Comparison of ENCODE assay signal across 12 cellular contexts in the genomic region with DNA sequence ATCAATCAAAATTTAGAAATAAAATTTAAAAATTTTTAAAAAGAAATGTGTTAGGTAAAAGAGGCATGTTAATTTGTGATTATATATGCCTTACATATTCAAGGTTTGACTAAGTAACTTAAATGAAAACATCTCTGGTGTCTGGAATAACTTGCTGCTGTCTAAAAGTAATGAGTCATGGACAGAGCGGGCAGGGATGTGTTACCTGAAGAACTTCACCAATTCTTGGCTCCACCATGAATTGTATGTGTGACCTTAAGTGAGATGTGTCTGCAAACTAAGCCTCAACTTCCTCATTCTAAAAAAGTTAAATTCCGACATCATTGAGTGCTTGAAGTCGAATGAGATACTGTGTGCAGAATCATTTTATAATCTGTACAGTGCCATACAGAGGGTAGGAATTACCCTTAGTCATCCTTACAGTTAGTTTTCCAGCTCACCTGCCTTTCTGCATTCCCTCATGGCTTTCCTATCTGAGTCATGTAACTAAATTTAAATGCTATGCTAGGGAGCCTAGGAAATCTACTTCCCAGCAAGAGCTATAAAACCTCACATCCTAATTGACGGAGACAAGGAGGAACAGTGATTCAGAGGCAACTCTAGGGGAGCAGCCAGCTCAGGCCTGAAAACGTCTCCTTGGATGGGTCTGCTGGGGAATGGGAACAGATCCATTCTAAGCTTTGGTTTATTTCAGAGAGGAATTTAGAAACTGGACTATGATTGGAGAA.
A peak's percentile ranks its signal among the peaks of the same experiment; 100 is the strongest.
DNase-seq lines count a peak whose midpoint lies in the region; TF ChIP-seq lines count a peak whose summit lies in the region.
"Had no signal": no experiment of that assay in that cellular context is flagged by ENCODE, and none has a peak within 500 bp of the region (broad histone marks: within the 10 kb centered on the region; RNA-seq: fewer than 3 reads in every experiment).

No MANE protein-coding gene starts in this region.

- CTCF ChIA-PET in MCF 10A (lab: Yijun Ruan, JAX), result interaction anchor here (0.9 to 1.0 kb wide), 2 partner anchors 13 to 405 kb away, joined by 3 read pairs; no protein-coding TSS in a partner anchor

- no peaks in the 10 kb centered on the region for H3K4me1 ChIP-seq in breast epithelium

- H3K9me3 Mint-ChIP-seq in MCF 10A (ENCODE audit: unreplicated experiment), result peaks cover 6% of the 10 kb centered on the region
- H3K9me3 Mint-ChIP-seq: activated T-helper 17 cell treated with anti-CD3 and anti-CD28 coated beads, Interleukin-2, amount 50 U/mL, for 72 hours had no signal

- no peaks in the 10 kb centered on the region for H3K27me3 Mint-ChIP-seq in MCF 10A (ENCODE audit: insufficient read depth, unreplicated experiment)

- POLR2A ChIA-PET in MCF 10A (lab: Yijun Ruan, JAX), result interaction anchor here (0.8 to 1.5 kb wide), 7 partner anchors 9 to 112 kb away, joined by 3 to 6 read pairs (median 4); no protein-coding TSS in a partner anchor

- DNase-seq in MCF 10A (ENCODE audit: unreplicated experiment) (peak; percentile 80), breast epithelium (ENCODE audit: low spot score in 2 of 2) (no peak), brain microvascular endothelial cell (peak; percentile 54), kidney epithelial cell (ENCODE audit: low read depth) (peak; percentile 90), NCI-H446 (lab: John Stamatoyannopoulos, UW) (no peak), COR-L47 (lab: John Stamatoyannopoulos, UW) (no peak), posterior cingulate gyrus (no peak)
- no peak for DNase-seq in stimulated activated naive CD4-positive, alpha-beta T cell (lab: John Stamatoyannopoulos, UW)
- DNase-seq: NCI-H1105 treated with DMSO at 0.1 percent for 48 hours, occipital lobe had no signal

- H3K27ac ChIP-seq in breast epithelium (no peak overlapping the region), brain microvascular endothelial cell (peak overlapping the region; percentile 4)
- H3K27ac ChIP-seq: BLaER1 treated with 17β-estradiol and CSF1 and Interleukin-3, amounts not matched to agents 10 nM and 100 nM had no signal

- H3K36me3 ChIP-seq in breast epithelium (no peaks in the 10 kb centered on the region), brain microvascular endothelial cell (replicated peaks) (no peaks in the 10 kb centered on the region), kidney epithelial cell (ENCODE audit: control insufficient read depth, insufficient read depth, low read length) (no peaks in the 10 kb centered on the region)
- H3K36me3 ChIP-seq: BLaER1 treated with 17β-estradiol and CSF1 and Interleukin-3, amounts not matched to agents 10 nM and 100 nM had no signal

- in situ Hi-C loops in brain microvascular endothelial cell (cut with HindIII; ENCODE audit: low pct_ligation_motif_present, low sequenced_read_pairs), result loop anchor here (25.0 kb wide), 1 partner anchor 272 kb away; no protein-coding TSS in a partner anchor

- BruUV-seq in MCF 10A (replicated peaks; lab: Mats Ljungman, UMichigan), result no TSS peak

- H3K4me3 ChIP-seq in breast epithelium (no peak overlapping the region), brain microvascular endothelial cell (ENCODE audit: low read depth, low read length) (no peak overlapping the region), kidney epithelial cell (ENCODE audit: low read depth, low read length) (no peak overlapping the region)
- H3K4me3 ChIP-seq: BLaER1 treated with 17β-estradiol and CSF1 and Interleukin-3, amounts not matched to agents 10 nM and 100 nM had no signal

- peaks cover 17% of the 10 kb centered on the region for H3K4me1 Mint-ChIP-seq in MCF 10A (ENCODE audit: insufficient read depth, unreplicated experiment)

- H3K9me3 ChIP-seq in breast epithelium, result no peaks in the 10 kb centered on the region
- H3K9me3 ChIP-seq: BLaER1 treated with 17β-estradiol and CSF1 and Interleukin-3, amounts not matched to agents 10 nM and 100 nM had no signal

- H3K36me3 Mint-ChIP-seq in MCF 10A (ENCODE audit: insufficient read depth, unreplicated experiment), result no peaks in the 10 kb centered on the region

- intact Hi-C loops in MCF 10A (cut with micrococcal nuclease), result loop anchor here (5.0 kb wide), 1 partner anchor 53 kb away; no protein-coding TSS in a partner anchor
- intact Hi-C loops in breast epithelium (cut with DNase I; ENCODE audit: low total_unique reads), result no loop called here
- intact Hi-C loops in posterior cingulate gyrus (cut with DNase I), result no loop called here

- H3K27me3 ChIP-seq in breast epithelium (no peaks in the 10 kb centered on the region), brain microvascular endothelial cell (replicated peaks) (no peaks in the 10 kb centered on the region), kidney epithelial cell (ENCODE audit: control insufficient read depth, insufficient read depth, low read length) (no peaks in the 10 kb centered on the region)
- H3K27me3 ChIP-seq: BLaER1 treated with 17β-estradiol and CSF1 and Interleukin-3, amounts not matched to agents 10 nM and 100 nM had no signal

- peak overlapping the region; percentile 39 for H3K27ac Mint-ChIP-seq in MCF 10A (ENCODE audit: low read depth, unreplicated experiment)
- H3K27ac Mint-ChIP-seq: activated T-helper 17 cell treated with anti-CD3 and anti-CD28 coated beads, Interleukin-2, amount 50 U/mL, for 72 hours had no signal

- no peak for TF ChIP-seq CTCF in MCF 10A (IDR thresholded peaks at IDR 0.05; ENCODE audit: unreplicated experiment)
- TF ChIP-seq CTCF in breast epithelium (IDR thresholded peaks at IDR 0.05), result no peak
- no peak for TF ChIP-seq CTCF in brain microvascular endothelial cell (IDR thresholded peaks at IDR 0.05; ENCODE audit: low read depth, low read length, missing control alignments)
- TF ChIP-seq CTCF in kidney epithelial cell (IDR thresholded peaks at IDR 0.05; ENCODE audit: insufficient read depth, low read length, poor library complexity, severe bottlenecking), result no peak

- no peak overlapping the region for H3K4me3 Mint-ChIP-seq in MCF 10A (ENCODE audit: unreplicated experiment)
- H3K4me3 Mint-ChIP-seq: activated T-helper 17 cell treated with anti-CD3 and anti-CD28 coated beads, Interleukin-2, amount 50 U/mL, for 72 hours had no signal

- TF ChIP-seq POLR2A in breast epithelium (IDR thresholded peaks at IDR 0.05), result no peak

Comparison
In these comparisons a context has a peak if more than half of its experiments do, and no peak if none do; other contexts are left out.
1. DNase-seq: peak in MCF 10A (single experiment), brain microvascular endothelial cell (single experiment) and kidney epithelial cell (single experiment); none in breast epithelium (0 of 2), NCI-H446 (0 of 2), stimulated activated naive CD4-positive, alpha-beta T cell (0 of 6), COR-L47 (single experiment) and posterior cingulate gyrus (0 of 10).